1 cellular context compared by ENCODE assay signal in the genomic region with DNA sequence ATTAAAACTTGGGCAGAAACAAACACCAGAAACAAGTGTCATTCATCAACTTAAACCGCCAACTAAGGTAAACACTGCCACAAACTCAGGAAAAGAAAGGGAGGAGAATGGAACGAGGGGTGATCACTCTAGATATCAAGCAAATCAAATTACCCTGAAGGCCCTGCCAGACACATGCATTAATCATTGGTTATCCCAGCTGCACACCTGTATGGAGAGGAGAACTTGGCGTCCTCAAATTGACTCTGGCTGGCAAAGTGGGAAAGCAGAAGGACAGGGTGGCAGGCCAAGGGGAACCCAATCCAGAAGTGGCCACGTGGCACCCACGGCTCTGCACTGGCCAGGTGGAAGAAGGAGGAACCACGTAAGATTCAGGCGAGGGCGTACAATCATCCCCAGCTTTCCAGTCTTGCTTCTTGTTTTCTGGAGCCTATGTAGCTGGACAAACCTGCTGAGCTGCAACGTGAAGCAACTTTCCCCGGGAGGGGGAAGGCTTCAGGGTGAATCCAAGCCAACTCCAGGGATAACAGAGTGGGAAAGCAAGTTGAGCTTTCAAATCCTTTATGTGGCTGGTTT.
TF ChIP-seq lines count a peak whose summit lies in the region.

No MANE protein-coding gene starts in this region.

TF ChIP-seq in K562, 482 proteins besides CTCF, POLR2A, EP300 and RAD21 (continued from another document and continues in another):
- TF ChIP-seq GATAD2B (IDR thresholded peaks at IDR 0.05; ENCODE audit: borderline replicate concordance) (peak; percentile 33; the same call in 1 of the 2 replicates), NFE2L1 (tag; IDR thresholded peaks at IDR 0.05; ENCODE audit: borderline replicate concordance, low read depth) (no peak), BCOR (IDR thresholded peaks at IDR 0.05) (no peak; the same call in 1 of the 2 replicates), ZNF507 (tag; conservative IDR thresholded peaks at IDR 0.05) (no peak), MAFG (tag; conservative IDR thresholded peaks at IDR 0.05) (peak; percentile 5; the same call in 1 of the 2 replicates), GTF2A2 (tag; IDR thresholded peaks at IDR 0.05) (0 out of 2 replicates have a peak, but pooled peaks have one; percentile 12), CBFB (CRISPR knock-in tag; IDR thresholded peaks at IDR 0.05) (no peak; the same call in 1 of the 2 replicates), CBX8 (IDR thresholded peaks at IDR 0.05; ENCODE audit: borderline replicate concordance, extremely low read depth, low read depth, low read length, poor library complexity, severe bottlenecking) (no peak), PTTG1 (tag; IDR thresholded peaks at IDR 0.05; ENCODE audit: low read depth) (no peak; the same call in 1 of the 2 replicates), C11orf30 (IDR thresholded peaks at IDR 0.05; ENCODE audit: low read depth) (peak; percentile 66), PHF21A (IDR thresholded peaks at IDR 0.05; ENCODE audit: borderline replicate concordance, low read depth) (no peak), SREBF1 (IDR thresholded peaks at IDR 0.05; ENCODE audit: borderline replicate concordance, low read depth, low read length) (no peak), SMAD4 (CRISPR knock-in tag; conservative IDR thresholded peaks at IDR 0.05) (peak; percentile 40; the same call in 1 of the 2 replicates), BCL6 (CRISPR knock-in tag; IDR thresholded peaks at IDR 0.05) (no peak), CTCFL (IDR thresholded peaks at IDR 0.05; ENCODE audit: borderline replicate concordance, insufficient read depth, low read depth, low read length, poor library complexity, severe bottlenecking) (no peak), E2F5 (CRISPR knock-in tag; IDR thresholded peaks at IDR 0.05) (no peak), MAFF (IDR thresholded peaks at IDR 0.05; ENCODE audit: low read length) (no peak), ZBTB11 (CRISPR knock-in tag; IDR thresholded peaks at IDR 0.05) (0 out of 6 replicates have a peak, but pooled peaks of 1 of the 3 experiments have one; percentile 41), CREM (IDR thresholded peaks at IDR 0.05; ENCODE audit: low read depth) (0 out of 2 replicates have a peak, but pooled peaks have one; percentile 5), BRF1 (IDR thresholded peaks at IDR 0.05; ENCODE audit: borderline replicate concordance, extremely low read depth, insufficient read length) (no peak), CBX2 (IDR thresholded peaks at IDR 0.05; ENCODE audit: insufficient read depth, low read length, poor library complexity, severe bottlenecking) (no peak), ZNF41 (CRISPR knock-in tag; conservative IDR thresholded peaks at IDR 0.05) (no peak), NR1H2 (CRISPR knock-in tag; IDR thresholded peaks at IDR 0.05) (no peak), ZNF197 (CRISPR knock-in tag; IDR thresholded peaks at IDR 0.05; ENCODE audit: low read depth) (peak; percentile 50; the same call in 1 of the 2 replicates), SNRNP70 (optimal IDR thresholded peaks at IDR 0.05; ENCODE audit: low read depth, low read length) (no peak), FOXA1 (IDR thresholded peaks at IDR 0.05; ENCODE audit: borderline replicate concordance) (no peak), ZNF436 (CRISPR knock-in tag; IDR thresholded peaks at IDR 0.05) (no peak), ELF1 (tag; IDR thresholded peaks at IDR 0.05) (no peak)
- TF ChIP-seq, protein P1, sequence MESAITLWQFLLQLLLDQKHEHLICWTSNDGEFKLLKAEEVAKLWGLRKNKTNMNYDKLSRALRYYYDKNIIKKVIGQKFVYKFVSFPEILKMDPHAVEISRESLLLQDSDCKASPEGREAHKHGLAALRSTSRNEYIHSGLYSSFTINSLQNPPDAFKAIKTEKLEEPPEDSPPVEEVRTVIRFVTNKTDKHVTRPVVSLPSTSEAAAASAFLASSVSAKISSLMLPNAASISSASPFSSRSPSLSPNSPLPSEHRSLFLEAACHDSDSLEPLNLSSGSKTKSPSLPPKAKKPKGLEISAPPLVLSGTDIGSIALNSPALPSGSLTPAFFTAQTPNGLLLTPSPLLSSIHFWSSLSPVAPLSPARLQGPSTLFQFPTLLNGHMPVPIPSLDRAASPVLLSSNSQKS (CRISPR knock-in tag; IDR thresholded peaks at IDR 0.05) = no peak
- TF ChIP-seq, protein P2, sequence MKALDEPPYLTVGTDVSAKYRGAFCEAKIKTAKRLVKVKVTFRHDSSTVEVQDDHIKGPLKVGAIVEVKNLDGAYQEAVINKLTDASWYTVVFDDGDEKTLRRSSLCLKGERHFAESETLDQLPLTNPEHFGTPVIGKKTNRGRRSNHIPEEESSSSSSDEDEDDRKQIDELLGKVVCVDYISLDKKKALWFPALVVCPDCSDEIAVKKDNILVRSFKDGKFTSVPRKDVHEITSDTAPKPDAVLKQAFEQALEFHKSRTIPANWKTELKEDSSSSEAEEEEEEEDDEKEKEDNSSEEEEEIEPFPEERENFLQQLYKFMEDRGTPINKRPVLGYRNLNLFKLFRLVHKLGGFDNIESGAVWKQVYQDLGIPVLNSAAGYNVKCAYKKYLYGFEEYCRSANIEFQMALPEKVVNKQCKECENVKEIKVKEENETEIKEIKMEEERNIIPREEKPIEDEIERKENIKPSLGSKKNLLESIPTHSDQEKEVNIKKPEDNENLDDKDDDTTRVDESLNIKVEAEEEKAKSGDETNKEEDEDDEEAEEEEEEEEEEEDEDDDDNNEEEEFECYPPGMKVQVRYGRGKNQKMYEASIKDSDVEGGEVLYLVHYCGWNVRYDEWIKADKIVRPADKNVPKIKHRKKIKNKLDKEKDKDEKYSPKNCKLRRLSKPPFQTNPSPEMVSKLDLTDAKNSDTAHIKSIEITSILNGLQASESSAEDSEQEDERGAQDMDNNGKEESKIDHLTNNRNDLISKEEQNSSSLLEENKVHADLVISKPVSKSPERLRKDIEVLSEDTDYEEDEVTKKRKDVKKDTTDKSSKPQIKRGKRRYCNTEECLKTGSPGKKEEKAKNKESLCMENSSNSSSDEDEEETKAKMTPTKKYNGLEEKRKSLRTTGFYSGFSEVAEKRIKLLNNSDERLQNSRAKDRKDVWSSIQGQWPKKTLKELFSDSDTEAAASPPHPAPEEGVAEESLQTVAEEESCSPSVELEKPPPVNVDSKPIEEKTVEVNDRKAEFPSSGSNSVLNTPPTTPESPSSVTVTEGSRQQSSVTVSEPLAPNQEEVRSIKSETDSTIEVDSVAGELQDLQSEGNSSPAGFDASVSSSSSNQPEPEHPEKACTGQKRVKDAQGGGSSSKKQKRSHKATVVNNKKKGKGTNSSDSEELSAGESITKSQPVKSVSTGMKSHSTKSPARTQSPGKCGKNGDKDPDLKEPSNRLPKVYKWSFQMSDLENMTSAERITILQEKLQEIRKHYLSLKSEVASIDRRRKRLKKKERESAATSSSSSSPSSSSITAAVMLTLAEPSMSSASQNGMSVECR (CRISPR knock-in tag; IDR thresholded peaks at IDR 0.05) = no peak
- TF ChIP-seq, protein P3, sequence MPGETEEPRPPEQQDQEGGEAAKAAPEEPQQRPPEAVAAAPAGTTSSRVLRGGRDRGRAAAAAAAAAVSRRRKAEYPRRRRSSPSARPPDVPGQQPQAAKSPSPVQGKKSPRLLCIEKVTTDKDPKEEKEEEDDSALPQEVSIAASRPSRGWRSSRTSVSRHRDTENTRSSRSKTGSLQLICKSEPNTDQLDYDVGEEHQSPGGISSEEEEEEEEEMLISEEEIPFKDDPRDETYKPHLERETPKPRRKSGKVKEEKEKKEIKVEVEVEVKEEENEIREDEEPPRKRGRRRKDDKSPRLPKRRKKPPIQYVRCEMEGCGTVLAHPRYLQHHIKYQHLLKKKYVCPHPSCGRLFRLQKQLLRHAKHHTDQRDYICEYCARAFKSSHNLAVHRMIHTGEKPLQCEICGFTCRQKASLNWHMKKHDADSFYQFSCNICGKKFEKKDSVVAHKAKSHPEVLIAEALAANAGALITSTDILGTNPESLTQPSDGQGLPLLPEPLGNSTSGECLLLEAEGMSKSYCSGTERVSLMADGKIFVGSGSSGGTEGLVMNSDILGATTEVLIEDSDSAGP (CRISPR knock-in tag; IDR thresholded peaks at IDR 0.05) = no peak
- TF ChIP-seq, protein P4, sequence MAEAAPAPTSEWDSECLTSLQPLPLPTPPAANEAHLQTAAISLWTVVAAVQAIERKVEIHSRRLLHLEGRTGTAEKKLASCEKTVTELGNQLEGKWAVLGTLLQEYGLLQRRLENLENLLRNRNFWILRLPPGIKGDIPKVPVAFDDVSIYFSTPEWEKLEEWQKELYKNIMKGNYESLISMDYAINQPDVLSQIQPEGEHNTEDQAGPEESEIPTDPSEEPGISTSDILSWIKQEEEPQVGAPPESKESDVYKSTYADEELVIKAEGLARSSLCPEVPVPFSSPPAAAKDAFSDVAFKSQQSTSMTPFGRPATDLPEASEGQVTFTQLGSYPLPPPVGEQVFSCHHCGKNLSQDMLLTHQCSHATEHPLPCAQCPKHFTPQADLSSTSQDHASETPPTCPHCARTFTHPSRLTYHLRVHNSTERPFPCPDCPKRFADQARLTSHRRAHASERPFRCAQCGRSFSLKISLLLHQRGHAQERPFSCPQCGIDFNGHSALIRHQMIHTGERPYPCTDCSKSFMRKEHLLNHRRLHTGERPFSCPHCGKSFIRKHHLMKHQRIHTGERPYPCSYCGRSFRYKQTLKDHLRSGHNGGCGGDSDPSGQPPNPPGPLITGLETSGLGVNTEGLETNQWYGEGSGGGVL (CRISPR knock-in tag; IDR thresholded peaks at IDR 0.05) = no peak
- TF ChIP-seq, protein P5, sequence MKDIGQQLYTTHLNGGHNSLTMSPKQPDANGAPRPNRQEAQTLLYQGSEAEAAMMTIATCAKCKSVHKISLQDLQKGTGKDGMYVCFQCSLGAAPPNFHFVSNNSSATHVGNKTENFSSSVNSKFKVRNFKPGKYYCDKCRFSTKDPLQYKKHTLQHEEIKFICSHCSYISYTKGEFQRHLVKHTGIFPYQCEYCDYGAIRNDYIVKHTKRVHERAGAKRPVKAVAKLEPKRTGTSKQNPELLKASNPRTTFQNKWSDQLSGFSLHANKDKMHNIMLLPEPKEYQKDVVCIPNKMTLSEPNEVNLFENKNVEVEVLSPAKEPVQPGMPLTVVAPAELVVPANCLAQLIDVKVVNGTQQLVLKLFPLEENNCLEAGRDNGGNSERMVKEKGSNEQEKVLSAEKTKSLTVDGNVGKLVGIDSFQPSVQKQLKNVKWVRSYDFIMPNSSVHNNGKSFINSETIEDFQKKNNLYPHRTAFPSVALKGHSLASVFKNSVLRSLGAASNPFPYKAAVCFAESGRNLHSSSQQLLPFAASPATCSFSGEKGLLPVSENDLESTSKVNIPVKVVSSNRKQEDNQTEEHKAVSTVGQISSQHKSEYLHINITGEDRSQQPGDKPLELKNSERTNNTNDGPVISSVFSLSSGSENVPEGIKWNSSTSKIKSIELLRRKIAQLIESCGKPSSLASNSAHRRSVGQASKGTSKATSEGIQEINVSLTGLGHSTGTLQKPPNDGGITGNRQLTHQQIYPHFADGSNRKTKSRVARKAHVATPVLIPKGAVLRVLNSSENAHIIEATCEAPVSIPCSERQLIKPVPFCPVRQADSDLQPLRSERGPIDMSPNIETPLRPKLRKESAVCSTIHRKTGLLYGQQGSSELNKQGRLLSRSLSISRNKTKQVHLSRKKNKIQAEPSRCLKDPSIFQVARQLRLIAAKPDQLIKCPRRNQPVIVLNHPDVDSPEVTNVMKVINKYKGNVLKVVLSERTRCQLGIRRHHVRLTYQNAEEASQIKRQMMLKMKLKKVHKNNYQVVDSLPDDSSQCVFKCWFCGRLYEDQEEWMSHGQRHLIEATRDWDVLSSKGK (CRISPR knock-in tag; IDR thresholded peaks at IDR 0.05) = no peak
- TF ChIP-seq, protein P6, sequence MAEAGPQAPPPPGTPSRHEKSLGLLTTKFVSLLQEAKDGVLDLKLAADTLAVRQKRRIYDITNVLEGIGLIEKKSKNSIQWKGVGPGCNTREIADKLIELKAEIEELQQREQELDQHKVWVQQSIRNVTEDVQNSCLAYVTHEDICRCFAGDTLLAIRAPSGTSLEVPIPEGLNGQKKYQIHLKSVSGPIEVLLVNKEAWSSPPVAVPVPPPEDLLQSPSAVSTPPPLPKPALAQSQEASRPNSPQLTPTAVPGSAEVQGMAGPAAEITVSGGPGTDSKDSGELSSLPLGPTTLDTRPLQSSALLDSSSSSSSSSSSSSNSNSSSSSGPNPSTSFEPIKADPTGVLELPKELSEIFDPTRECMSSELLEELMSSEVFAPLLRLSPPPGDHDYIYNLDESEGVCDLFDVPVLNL (CRISPR knock-in tag; IDR thresholded peaks at IDR 0.05; ENCODE audit: low read depth) = no peak
